Comparison of ENCODE assay signal across 1 cellular context in the genomic region with DNA sequence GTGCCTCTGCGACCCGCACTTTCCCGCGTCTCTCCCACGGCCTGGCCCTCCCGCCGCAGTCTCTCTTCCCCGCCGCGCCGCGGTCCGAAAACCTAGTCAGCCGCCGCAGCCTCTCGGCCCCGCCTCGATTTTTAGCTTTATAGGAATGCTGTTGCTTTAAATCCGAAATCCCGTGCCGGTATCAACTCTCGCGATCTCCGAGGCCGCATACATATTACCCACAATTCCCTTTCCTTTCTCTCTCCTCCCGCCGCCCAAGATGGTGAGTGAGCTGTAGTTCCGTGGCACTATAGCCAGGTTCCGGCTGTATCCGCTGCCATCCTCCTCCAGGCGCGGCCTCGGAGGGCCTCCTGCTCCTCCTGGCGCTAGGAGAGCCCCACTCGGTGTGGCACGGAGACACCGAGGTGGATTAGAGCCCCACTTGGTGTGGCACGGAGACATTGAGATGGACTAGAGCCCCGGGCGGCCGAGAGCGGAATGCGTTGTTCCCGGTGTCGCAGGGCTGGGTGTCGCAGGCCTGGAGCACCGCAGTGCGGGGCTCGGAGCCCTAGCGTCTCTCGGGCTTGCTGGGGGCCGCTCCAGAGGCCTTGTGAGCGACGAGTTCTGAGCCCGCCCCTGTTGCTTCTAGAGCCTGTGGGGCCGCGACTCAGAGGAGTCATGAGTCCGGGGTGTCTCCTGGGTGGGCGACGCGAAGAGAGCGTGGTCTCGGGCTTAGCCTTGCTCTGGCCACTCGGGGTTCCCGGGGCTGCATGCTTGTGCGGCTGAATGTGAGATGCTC.
TF ChIP-seq lines count a peak whose summit lies in the region.

A gene (minus strand): TSS at position 147 of the 778 bp plus-strand sequence. CDS start 1,469 bp downstream, outside the sequence.
A gene (plus strand): TSS at position 234 of the 778 bp plus-strand sequence. CDS start 26 bp downstream, at position 260.

TF ChIP-seq in GM12878, 131 proteins besides CTCF, POLR2A, EP300 and RAD21 (continued from another document and continues in another):
- TF ChIP-seq, protein P1, sequence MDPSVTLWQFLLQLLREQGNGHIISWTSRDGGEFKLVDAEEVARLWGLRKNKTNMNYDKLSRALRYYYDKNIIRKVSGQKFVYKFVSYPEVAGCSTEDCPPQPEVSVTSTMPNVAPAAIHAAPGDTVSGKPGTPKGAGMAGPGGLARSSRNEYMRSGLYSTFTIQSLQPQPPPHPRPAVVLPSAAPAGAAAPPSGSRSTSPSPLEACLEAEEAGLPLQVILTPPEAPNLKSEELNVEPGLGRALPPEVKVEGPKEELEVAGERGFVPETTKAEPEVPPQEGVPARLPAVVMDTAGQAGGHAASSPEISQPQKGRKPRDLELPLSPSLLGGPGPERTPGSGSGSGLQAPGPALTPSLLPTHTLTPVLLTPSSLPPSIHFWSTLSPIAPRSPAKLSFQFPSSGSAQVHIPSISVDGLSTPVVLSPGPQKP (IDR thresholded peaks at IDR 0.05; ENCODE audit: low read depth, low read length) = no peak
- TF ChIP-seq RCOR1 (conservative IDR thresholded peaks at IDR 0.05; ENCODE audit: low read depth, low read length) = peak; percentile 98
- TF ChIP-seq BCL11A (IDR thresholded peaks at IDR 0.05; ENCODE audit: low read depth, low read length) = no peak
- peak; percentile 60 for TF ChIP-seq HCFC1 (IDR thresholded peaks at IDR 0.05; ENCODE audit: low read length)
- TF ChIP-seq, protein P2, sequence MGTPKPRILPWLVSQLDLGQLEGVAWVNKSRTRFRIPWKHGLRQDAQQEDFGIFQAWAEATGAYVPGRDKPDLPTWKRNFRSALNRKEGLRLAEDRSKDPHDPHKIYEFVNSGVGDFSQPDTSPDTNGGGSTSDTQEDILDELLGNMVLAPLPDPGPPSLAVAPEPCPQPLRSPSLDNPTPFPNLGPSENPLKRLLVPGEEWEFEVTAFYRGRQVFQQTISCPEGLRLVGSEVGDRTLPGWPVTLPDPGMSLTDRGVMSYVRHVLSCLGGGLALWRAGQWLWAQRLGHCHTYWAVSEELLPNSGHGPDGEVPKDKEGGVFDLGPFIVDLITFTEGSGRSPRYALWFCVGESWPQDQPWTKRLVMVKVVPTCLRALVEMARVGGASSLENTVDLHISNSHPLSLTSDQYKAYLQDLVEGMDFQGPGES (IDR thresholded peaks at IDR 0.05) = no peak
- TF ChIP-seq CBFB (IDR thresholded peaks at IDR 0.05; ENCODE audit: low read depth) = peak; percentile 99; the same call in 1 of the 2 replicates
- peak; percentile 89 for TF ChIP-seq HDAC6 (IDR thresholded peaks at IDR 0.05; ENCODE audit: unreplicated experiment)
- TF ChIP-seq FOS (IDR thresholded peaks at IDR 0.05; ENCODE audit: borderline replicate concordance, extremely low read depth, insufficient read length) = no peak
- TF ChIP-seq, protein P3, sequence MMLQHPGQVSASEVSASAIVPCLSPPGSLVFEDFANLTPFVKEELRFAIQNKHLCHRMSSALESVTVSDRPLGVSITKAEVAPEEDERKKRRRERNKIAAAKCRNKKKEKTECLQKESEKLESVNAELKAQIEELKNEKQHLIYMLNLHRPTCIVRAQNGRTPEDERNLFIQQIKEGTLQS (IDR thresholded peaks at IDR 0.05; ENCODE audit: borderline replicate concordance, extremely low read depth, low read depth, low read length) = no peak
- peak; percentile 44 for TF ChIP-seq IKZF1 (conservative IDR thresholded peaks at IDR 0.05)
- TF ChIP-seq NR2F1 (conservative IDR thresholded peaks at IDR 0.05) = no peak
- peak; percentile 92 for TF ChIP-seq BRCA1 (IDR thresholded peaks at IDR 0.05; ENCODE audit: low read depth, low read length)
- peak; percentile 95 for TF ChIP-seq MYC (IDR thresholded peaks at IDR 0.05; ENCODE audit: insufficient read depth, insufficient read length, insufficient replicate concordance, low read length, severe bottlenecking)
- TF ChIP-seq ZNF24 (IDR thresholded peaks at IDR 0.05) = no peak
- TF ChIP-seq, protein P4, sequence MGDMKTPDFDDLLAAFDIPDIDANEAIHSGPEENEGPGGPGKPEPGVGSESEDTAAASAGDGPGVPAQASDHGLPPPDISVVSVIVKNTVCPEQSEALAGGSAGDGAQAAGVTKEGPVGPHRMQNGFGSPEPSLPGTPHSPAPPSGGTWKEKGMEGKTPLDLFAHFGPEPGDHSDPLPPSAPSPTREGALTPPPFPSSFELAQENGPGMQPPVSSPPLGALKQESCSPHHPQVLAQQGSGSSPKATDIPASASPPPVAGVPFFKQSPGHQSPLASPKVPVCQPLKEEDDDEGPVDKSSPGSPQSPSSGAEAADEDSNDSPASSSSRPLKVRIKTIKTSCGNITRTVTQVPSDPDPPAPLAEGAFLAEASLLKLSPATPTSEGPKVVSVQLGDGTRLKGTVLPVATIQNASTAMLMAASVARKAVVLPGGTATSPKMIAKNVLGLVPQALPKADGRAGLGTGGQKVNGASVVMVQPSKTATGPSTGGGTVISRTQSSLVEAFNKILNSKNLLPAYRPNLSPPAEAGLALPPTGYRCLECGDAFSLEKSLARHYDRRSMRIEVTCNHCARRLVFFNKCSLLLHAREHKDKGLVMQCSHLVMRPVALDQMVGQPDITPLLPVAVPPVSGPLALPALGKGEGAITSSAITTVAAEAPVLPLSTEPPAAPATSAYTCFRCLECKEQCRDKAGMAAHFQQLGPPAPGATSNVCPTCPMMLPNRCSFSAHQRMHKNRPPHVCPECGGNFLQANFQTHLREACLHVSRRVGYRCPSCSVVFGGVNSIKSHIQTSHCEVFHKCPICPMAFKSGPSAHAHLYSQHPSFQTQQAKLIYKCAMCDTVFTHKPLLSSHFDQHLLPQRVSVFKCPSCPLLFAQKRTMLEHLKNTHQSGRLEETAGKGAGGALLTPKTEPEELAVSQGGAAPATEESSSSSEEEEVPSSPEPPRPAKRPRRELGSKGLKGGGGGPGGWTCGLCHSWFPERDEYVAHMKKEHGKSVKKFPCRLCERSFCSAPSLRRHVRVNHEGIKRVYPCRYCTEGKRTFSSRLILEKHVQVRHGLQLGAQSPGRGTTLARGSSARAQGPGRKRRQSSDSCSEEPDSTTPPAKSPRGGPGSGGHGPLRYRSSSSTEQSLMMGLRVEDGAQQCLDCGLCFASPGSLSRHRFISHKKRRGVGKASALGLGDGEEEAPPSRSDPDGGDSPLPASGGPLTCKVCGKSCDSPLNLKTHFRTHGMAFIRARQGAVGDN (IDR thresholded peaks at IDR 0.05) = no peak
- TF ChIP-seq NFIC (IDR thresholded peaks at IDR 0.05; ENCODE audit: low read depth, low read length) = no peak; the same call in 1 of the 2 replicates
- TF ChIP-seq CREB1 (IDR thresholded peaks at IDR 0.05; ENCODE audit: low read depth) = peak; percentile 61
- peak; percentile 57 for TF ChIP-seq RELA (IDR thresholded peaks at IDR 0.05; ENCODE audit: borderline replicate concordance, partially characterized antibody)
- no peak for TF ChIP-seq ZNF274 (IDR thresholded peaks at IDR 0.05; ENCODE audit: insufficient read depth, insufficient read length)
- TF ChIP-seq, protein P5, sequence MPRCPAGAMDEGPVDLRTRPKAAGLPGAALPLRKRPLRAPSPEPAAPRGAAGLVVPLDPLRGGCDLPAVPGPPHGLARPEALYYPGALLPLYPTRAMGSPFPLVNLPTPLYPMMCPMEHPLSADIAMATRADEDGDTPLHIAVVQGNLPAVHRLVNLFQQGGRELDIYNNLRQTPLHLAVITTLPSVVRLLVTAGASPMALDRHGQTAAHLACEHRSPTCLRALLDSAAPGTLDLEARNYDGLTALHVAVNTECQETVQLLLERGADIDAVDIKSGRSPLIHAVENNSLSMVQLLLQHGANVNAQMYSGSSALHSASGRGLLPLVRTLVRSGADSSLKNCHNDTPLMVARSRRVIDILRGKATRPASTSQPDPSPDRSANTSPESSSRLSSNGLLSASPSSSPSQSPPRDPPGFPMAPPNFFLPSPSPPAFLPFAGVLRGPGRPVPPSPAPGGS (IDR thresholded peaks at IDR 0.05; ENCODE audit: borderline replicate concordance, insufficient read depth, low read depth, low read length, poor library complexity, severe bottlenecking) = peak; percentile 10
- no peak for TF ChIP-seq TCF3 (IDR thresholded peaks at IDR 0.05; ENCODE audit: borderline replicate concordance, insufficient read depth, low read depth, low read length)
- peak; percentile 64 for TF ChIP-seq ZZZ3 (IDR thresholded peaks at IDR 0.05; ENCODE audit: control insufficient read depth, insufficient read length, low read depth)
- TF ChIP-seq POLR2AphosphoS2 (IDR thresholded peaks at IDR 0.05; ENCODE audit: low read depth, low read length) = peak; percentile 97
- TF ChIP-seq GATAD2B (conservative IDR thresholded peaks at IDR 0.05; ENCODE audit: low read depth) = peak; percentile 39
- TF ChIP-seq NR2C1 (IDR thresholded peaks at IDR 0.05) = no peak
- TF ChIP-seq, protein P6, sequence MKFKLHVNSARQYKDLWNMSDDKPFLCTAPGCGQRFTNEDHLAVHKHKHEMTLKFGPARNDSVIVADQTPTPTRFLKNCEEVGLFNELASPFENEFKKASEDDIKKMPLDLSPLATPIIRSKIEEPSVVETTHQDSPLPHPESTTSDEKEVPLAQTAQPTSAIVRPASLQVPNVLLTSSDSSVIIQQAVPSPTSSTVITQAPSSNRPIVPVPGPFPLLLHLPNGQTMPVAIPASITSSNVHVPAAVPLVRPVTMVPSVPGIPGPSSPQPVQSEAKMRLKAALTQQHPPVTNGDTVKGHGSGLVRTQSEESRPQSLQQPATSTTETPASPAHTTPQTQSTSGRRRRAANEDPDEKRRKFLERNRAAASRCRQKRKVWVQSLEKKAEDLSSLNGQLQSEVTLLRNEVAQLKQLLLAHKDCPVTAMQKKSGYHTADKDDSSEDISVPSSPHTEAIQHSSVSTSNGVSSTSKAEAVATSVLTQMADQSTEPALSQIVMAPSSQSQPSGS (IDR thresholded peaks at IDR 0.05; ENCODE audit: low read length) = no peak; the same call in 1 of the 2 replicates
- TF ChIP-seq KDM1A (IDR thresholded peaks at IDR 0.05; ENCODE audit: borderline replicate concordance) = no peak
- TF ChIP-seq SIN3A (IDR thresholded peaks at IDR 0.05; ENCODE audit: low read depth, low read length) = no peak; the same call in 1 of the 2 replicates
- peak; percentile 58; the same call in 1 of the 2 replicates for TF ChIP-seq KAT2A (conservative IDR thresholded peaks at IDR 0.05; ENCODE audit: control insufficient read depth, low read depth, low read length)
- TF ChIP-seq, protein P7, sequence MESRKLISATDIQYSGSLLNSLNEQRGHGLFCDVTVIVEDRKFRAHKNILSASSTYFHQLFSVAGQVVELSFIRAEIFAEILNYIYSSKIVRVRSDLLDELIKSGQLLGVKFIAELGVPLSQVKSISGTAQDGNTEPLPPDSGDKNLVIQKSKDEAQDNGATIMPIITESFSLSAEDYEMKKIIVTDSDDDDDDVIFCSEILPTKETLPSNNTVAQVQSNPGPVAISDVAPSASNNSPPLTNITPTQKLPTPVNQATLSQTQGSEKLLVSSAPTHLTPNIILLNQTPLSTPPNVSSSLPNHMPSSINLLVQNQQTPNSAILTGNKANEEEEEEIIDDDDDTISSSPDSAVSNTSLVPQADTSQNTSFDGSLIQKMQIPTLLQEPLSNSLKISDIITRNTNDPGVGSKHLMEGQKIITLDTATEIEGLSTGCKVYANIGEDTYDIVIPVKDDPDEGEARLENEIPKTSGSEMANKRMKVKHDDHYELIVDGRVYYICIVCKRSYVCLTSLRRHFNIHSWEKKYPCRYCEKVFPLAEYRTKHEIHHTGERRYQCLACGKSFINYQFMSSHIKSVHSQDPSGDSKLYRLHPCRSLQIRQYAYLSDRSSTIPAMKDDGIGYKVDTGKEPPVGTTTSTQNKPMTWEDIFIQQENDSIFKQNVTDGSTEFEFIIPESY (IDR thresholded peaks at IDR 0.05) = 0 out of 2 replicates have a peak, but pooled peaks have one; percentile 5
- no peak for TF ChIP-seq EGR1 (IDR thresholded peaks at IDR 0.05; ENCODE audit: borderline replicate concordance in 1 of 2, low read depth in 2 of 2, low read length in 2 of 2)
- TF ChIP-seq, protein P8, sequence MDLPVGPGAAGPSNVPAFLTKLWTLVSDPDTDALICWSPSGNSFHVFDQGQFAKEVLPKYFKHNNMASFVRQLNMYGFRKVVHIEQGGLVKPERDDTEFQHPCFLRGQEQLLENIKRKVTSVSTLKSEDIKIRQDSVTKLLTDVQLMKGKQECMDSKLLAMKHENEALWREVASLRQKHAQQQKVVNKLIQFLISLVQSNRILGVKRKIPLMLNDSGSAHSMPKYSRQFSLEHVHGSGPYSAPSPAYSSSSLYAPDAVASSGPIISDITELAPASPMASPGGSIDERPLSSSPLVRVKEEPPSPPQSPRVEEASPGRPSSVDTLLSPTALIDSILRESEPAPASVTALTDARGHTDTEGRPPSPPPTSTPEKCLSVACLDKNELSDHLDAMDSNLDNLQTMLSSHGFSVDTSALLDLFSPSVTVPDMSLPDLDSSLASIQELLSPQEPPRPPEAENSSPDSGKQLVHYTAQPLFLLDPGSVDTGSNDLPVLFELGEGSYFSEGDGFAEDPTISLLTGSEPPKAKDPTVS (IDR thresholded peaks at IDR 0.05; ENCODE audit: low read depth, low read length) = no peak
- peak; percentile 96 for TF ChIP-seq ZNF207 (IDR thresholded peaks at IDR 0.05; ENCODE audit: borderline replicate concordance)
- TF ChIP-seq SMAD5 (IDR thresholded peaks at IDR 0.05; ENCODE audit: low read depth) = peak; percentile 99
- TF ChIP-seq NR2C2 (IDR thresholded peaks at IDR 0.05; ENCODE audit: borderline replicate concordance, control insufficient read depth, insufficient read length, low read depth) = no peak
- TF ChIP-seq, protein P9, sequence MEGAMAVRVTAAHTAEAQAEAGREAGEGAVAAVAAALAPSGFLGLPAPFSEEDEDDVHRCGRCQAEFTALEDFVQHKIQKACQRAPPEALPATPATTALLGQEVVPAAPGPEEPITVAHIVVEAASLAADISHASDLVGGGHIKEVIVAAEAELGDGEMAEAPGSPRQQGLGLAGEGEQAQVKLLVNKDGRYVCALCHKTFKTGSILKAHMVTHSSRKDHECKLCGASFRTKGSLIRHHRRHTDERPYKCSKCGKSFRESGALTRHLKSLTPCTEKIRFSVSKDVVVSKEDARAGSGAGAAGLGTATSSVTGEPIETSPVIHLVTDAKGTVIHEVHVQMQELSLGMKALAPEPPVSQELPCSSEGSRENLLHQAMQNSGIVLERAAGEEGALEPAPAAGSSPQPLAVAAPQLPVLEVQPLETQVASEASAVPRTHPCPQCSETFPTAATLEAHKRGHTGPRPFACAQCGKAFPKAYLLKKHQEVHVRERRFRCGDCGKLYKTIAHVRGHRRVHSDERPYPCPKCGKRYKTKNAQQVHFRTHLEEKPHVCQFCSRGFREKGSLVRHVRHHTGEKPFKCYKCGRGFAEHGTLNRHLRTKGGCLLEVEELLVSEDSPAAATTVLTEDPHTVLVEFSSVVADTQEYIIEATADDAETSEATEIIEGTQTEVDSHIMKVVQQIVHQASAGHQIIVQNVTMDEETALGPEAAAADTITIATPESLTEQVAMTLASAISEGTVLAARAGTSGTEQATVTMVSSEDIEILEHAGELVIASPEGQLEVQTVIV (IDR thresholded peaks at IDR 0.05; ENCODE audit: borderline replicate concordance, partially characterized antibody) = peak; percentile 31
- TF ChIP-seq MTA2 (IDR thresholded peaks at IDR 0.05; ENCODE audit: low read depth) = no peak
